21 cellular contexts compared by ENCODE assay signal in the genomic region with DNA sequence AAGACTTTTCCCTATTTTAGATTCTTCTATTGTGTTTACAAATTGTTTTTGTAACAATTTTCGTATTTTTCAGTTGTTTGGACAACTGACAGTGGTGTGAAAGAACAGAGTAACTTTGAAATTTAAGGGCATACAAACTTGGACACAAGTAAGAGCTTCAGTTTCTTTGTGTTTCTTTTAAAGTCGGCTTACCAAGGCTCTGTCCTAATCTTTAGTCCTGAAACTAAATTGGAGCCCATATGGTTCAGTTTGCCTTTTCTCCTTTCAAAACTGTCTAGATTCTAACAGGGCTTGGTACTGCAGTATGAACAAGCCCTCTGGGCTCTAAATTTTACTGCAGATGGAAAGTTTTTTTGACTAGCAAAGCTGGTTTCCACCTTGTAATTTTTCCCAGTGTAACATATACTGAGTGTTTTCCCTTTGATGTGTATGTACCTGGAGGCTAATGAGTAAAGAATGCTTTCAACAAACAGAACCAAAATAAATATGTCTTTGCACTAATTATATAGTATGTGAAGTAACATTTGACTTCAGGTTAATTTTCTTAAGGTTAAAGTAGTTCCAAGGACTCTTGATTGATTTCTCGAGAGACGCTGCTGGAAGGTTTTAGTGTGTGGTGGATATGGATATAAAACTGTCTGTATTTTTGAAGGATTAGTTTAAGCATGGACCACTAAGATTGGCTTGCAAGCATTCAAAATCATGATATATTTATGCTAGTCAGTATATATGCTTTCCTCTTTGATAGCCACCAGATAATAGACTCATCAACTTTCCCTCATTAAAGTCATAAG. TPM values are rescaled to one million over a fixed set of nuclear protein-coding genes. Genes with fewer than 3 reads are reported as not detected.
A peak's percentile ranks its signal among the peaks of the same experiment; 100 is the strongest.
DNase-seq lines count a peak whose midpoint lies in the region; ATAC-seq, FAIRE-seq and TF ChIP-seq lines count a peak whose summit lies in the region.
"Had no signal": no experiment of that assay in that cellular context is flagged by ENCODE, and none has a peak within 500 bp of the region (broad histone marks: within the 10 kb centered on the region; RNA-seq: fewer than 3 reads in every experiment).

No MANE protein-coding gene starts in this region.

- peak; percentile 19 for FAIRE-seq in G401.6 (lab: Jason Lieb, UNC)
- FAIRE-seq in TTC549 (lab: Jason Lieb, UNC) = peak; percentile 31
- FAIRE-seq: K562 had no signal

- peaks cover 6% of the 10 kb centered on the region for H3K27me3 Mint-ChIP-seq in CD4-positive, CD25-positive, alpha-beta regulatory T cell
- H3K27me3 Mint-ChIP-seq in nephron (ENCODE audit: low read depth) = no peaks in the 10 kb centered on the region
- H3K27me3 Mint-ChIP-seq: effector memory CD8-positive, alpha-beta T cell had no signal

- H3K4me1 Mint-ChIP-seq in CD4-positive, CD25-positive, alpha-beta regulatory T cell = peaks cover 47 to 72% (median 59%) of the 10 kb centered on the region in 4 donors
- peaks cover 28% of the 10 kb centered on the region for H3K4me1 Mint-ChIP-seq in nephron

- ATAC-seq in CD4-positive, CD25-positive, alpha-beta regulatory T cell (ENCODE audit: low read depth in 2 of 2) = no peak
- ATAC-seq in HG02884 (IDR thresholded peaks at IDR 0.05; ENCODE audit: unreplicated experiment) = no peak
- ATAC-seq in HG03025 (IDR thresholded peaks at IDR 0.05; ENCODE audit: low FRiP score, unreplicated experiment) = no peak
- ATAC-seq in HG03095 (IDR thresholded peaks at IDR 0.05; ENCODE audit: unreplicated experiment) = no peak
- ATAC-seq: effector memory CD8-positive, alpha-beta T cell; K562 had no signal

- no peaks in the 10 kb centered on the region for H3K36me3 Mint-ChIP-seq in CD4-positive, CD25-positive, alpha-beta regulatory T cell
- H3K36me3 Mint-ChIP-seq in nephron (ENCODE audit: low read depth) = peaks cover 10% of the 10 kb centered on the region

- no peak overlapping the region for H3K27ac ChIP-seq in CD4-positive, CD25-positive, alpha-beta regulatory T cell (ENCODE audit: insufficient read depth, low read length, poor library complexity, severe bottlenecking)
- H3K27ac ChIP-seq: HL-60, skin epidermis, tibial artery had no signal

- H3K9me3 ChIP-seq in CD4-positive, CD25-positive, alpha-beta regulatory T cell (ENCODE audit: control insufficient read depth in 2 of 2, low read length in 2 of 2) = no peaks in the 10 kb centered on the region
- H3K9me3 ChIP-seq: tibial artery had no signal

- H3K4me3 Mint-ChIP-seq in CD4-positive, CD25-positive, alpha-beta regulatory T cell = peak overlapping the region in 3 of 4 donors; percentile 4 to 93 (median 66)
- peak overlapping the region in 2 of 3 experiments; percentile 11 to 72 for H3K4me3 Mint-ChIP-seq in nephron

- no peaks in the 10 kb centered on the region for H3K27me3 ChIP-seq in CD4-positive, CD25-positive, alpha-beta regulatory T cell (ENCODE audit: control insufficient read depth, insufficient read depth, low read length)
- H3K27me3 ChIP-seq: tibial artery had no signal

- no peak for TF ChIP-seq CTCF in nephron (IDR thresholded peaks at IDR 0.05; ENCODE audit: unreplicated experiment in 3 of 3)

- H3K9me3 Mint-ChIP-seq in CD4-positive, CD25-positive, alpha-beta regulatory T cell = peaks cover 0 to 2% (median 0%) of the 10 kb centered on the region in 7 donors
- H3K9me3 Mint-ChIP-seq in nephron = no peaks in the 10 kb centered on the region
- H3K9me3 Mint-ChIP-seq: effector memory CD8-positive, alpha-beta T cell had no signal

- no peaks in the 10 kb centered on the region for H3K36me3 ChIP-seq in CD4-positive, CD25-positive, alpha-beta regulatory T cell (ENCODE audit: control insufficient read depth, insufficient read depth, low read length)

- peak overlapping the region; percentile 33 to 56 (median 53) for H3K27ac Mint-ChIP-seq in CD4-positive, CD25-positive, alpha-beta regulatory T cell
- H3K27ac Mint-ChIP-seq in nephron = no peak overlapping the region

- H3K4me1 ChIP-seq in CD4-positive, CD25-positive, alpha-beta regulatory T cell (ENCODE audit: control insufficient read depth, insufficient read depth, low read length, poor library complexity, severe bottlenecking) = peaks cover 19% of the 10 kb centered on the region

- no peak overlapping the region for H3K4me3 ChIP-seq in CD4-positive, CD25-positive, alpha-beta regulatory T cell (ENCODE audit: low read depth, low read length)
- H3K4me3 ChIP-seq: K562, skin epidermis, tibial artery had no signal

- no peak for DNase-seq in CD4-positive, CD25-positive, alpha-beta regulatory T cell
- DNase-seq: activated CD4-positive, CD25-positive, alpha-beta regulatory T cell treated with anti-CD3 and anti-CD28 coated beads, Interleukin-2, amount 50 U/mL, for 72 hours; activated CD8-positive, alpha-beta memory T cell treated with anti-CD3 and anti-CD28 coated beads, Interleukin-2, amount 50 U/mL, for 48 hours; cerebellar nuclear complex; DMS79; effector memory CD8-positive, alpha-beta T cell; midbrain; NCI-H1417; NK-92 treated with Interleukin-12 subunit alpha and Interleukin-12 subunit beta, amount 100 ng/mL, for 24 hours; Right ventricle myocardium superior; stimulated activated CD4-positive, alpha-beta T cell treated with anti-CD3 and anti-CD28 coated beads, Interleukin-4, amount 100 ng/mL, for 4 hours; tibial artery had no signal

RNA-seq across cellular contexts. Expression of a gene that starts 4.1 kb away (rescaled TPM):
- total RNA-seq in CD4-positive, CD25-positive, alpha-beta regulatory T cell = 25.3 TPM
- 10 to 100 TPM; 10.4 to 12.7 (median 11.5) TPM for polyA plus RNA-seq in CD4-positive, CD25-positive, alpha-beta regulatory T cell

Comparison
In these comparisons a context has a peak if more than half of its experiments do, and no peak if none do; other contexts are left out.
1. H3K27ac Mint-ChIP-seq: peak in CD4-positive, CD25-positive, alpha-beta regulatory T cell (3 of 3); none in nephron (0 of 3).